In genomic region chrX:1394731-1395501, GRCh38 we compare ENCODE assay signal across 1 cellular context.
TF ChIP-seq lines count a peak whose summit lies in the region.

No MANE protein-coding gene starts in this region.

TF ChIP-seq in GM12878, 131 proteins besides CTCF, POLR2A, EP300 and RAD21:
- TF ChIP-seq MEF2A (IDR thresholded peaks at IDR 0.05; ENCODE audit: insufficient read depth, low read depth, low read length) (no peak), BACH1 (IDR thresholded peaks at IDR 0.05; ENCODE audit: borderline replicate concordance) (no peak), IRF4 (IDR thresholded peaks at IDR 0.05; ENCODE audit: low read depth, low read length) (no peak), ESRRA (IDR thresholded peaks at IDR 0.05; ENCODE audit: low read length) (no peak), ELK1 (IDR thresholded peaks at IDR 0.05; ENCODE audit: low read depth, low read length) (no peak), CREB1 (IDR thresholded peaks at IDR 0.05; ENCODE audit: low read depth) (no peak), PAX8 (IDR thresholded peaks at IDR 0.05) (no peak), CBFB (IDR thresholded peaks at IDR 0.05; ENCODE audit: low read depth) (no peak), SMARCA5 (IDR thresholded peaks at IDR 0.05) (no peak)
